Comparison of ENCODE assay signal across 13 cellular contexts in the genomic region with DNA sequence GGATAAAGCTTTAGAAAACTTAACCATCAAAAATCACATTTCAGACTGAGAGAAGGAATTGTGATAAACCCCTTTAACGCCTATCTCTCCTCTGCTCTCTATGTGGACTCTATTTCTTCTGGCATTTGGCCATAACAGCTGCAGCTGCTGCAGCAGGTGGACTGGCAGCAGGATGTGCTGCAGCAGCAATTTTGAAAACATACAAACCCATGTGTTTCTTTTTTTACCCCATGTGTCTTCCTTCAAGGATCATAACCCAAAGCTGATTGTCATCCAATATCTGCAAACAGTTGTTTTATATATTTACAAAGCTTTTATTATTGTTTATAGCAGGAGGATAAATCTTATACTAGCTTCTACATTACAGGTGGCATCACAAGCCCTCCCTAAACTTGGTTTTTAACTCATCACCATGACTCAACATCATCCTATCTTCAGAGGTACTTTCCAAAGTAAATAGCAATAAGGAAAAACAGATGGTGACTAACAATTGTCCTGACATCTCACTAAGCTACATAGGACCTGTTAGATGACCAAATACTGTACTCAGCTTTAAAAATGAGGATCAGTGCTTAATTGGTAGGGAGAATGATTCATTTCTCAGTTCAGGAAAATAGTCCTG. TPM values are rescaled to one million over a fixed set of nuclear protein-coding genes. Genes with fewer than 3 reads are reported as not detected.
DNase-seq lines count a peak whose midpoint lies in the region; ATAC-seq, FAIRE-seq and TF ChIP-seq lines count a peak whose summit lies in the region.
"Had no signal": no experiment of that assay in that cellular context is flagged by ENCODE, and none has a peak within 500 bp of the region (broad histone marks: within the 10 kb centered on the region; RNA-seq: fewer than 3 reads in every experiment).

No MANE protein-coding gene starts in this region.

- no peak for TF ChIP-seq RAD21 in IMR-90 (IDR thresholded peaks at IDR 0.05; ENCODE audit: low read length)

- no peak overlapping the region for H2AK5ac ChIP-seq in IMR-90 (ENCODE audit: low read depth, low read length)

- no peak overlapping the region for H3K23ac ChIP-seq in IMR-90 (ENCODE audit: low read depth, low read length)

- no peaks in the 10 kb centered on the region for H3K4me1 Mint-ChIP-seq in natural killer cell treated with Interleukin-12 subunit alpha and Interleukin-12 subunit beta and Interleukin-15 and Interleukin-18, amount 100 ng/mL, for 72 hours (ENCODE audit: low read depth in 2 of 2)

- H3K9me3 ChIP-seq in IMR-90 (ENCODE audit: control insufficient read depth, insufficient read depth, low read length), result no peaks in the 10 kb centered on the region

- no peak overlapping the region for H3K4ac ChIP-seq in IMR-90 (ENCODE audit: low read depth, low read length)

- no peaks in the 10 kb centered on the region for H3K79me1 ChIP-seq in IMR-90 (ENCODE audit: low read depth in 1 of 2, low read length in 2 of 2)

- no peaks in the 10 kb centered on the region for H3K9me3 Mint-ChIP-seq in natural killer cell treated with Interleukin-12 subunit alpha and Interleukin-12 subunit beta and Interleukin-15 and Interleukin-18, amount 100 ng/mL, for 72 hours
- H3K9me3 Mint-ChIP-seq: dendritic cell treated with granulocyte-macrophage colony-stimulating factor and Interleukin-4, amounts not matched to agents 40 ng/mL and 50 ng/mL, for 4 days had no signal

- DNase-seq in DMS53 (lab: John Stamatoyannopoulos, UW) (peak; percentile 85), IMR-90 (peak; percentile 73), RPMI8226 (peak; percentile 90), kidney tubule cell (ENCODE audit: low spot score) (peak; percentile 82), retina (no peak), GM19239 (ENCODE audit: insufficient read length, low spot score) (no peak)
- DNase-seq in natural killer cell treated with Interleukin-12 subunit alpha and Interleukin-12 subunit beta and Interleukin-15 and Interleukin-18, amount 100 ng/mL, for 72 hours (ENCODE audit: low spot score), result no peak
- DNase-seq: stimulated activated CD8-positive, alpha-beta memory T cell treated with anti-CD3 and anti-CD28 coated beads, Interleukin-4, amount 100 ng/mL, for 48 hours had no signal

- no peak overlapping the region for H2AK9ac ChIP-seq in IMR-90 (replicated peaks; ENCODE audit: low read depth, low read length, poor library complexity)

- no peak overlapping the region for H2AFZ ChIP-seq in IMR-90 (replicated peaks; ENCODE audit: low read length, poor library complexity)
- H2AFZ ChIP-seq: hepatocyte had no signal

- no peak overlapping the region for H3K9ac ChIP-seq in IMR-90 (ENCODE audit: low read depth, low read length)

- H3K27me3 ChIP-seq in IMR-90 (ENCODE audit: control insufficient read depth, insufficient read depth, low read length), result peaks cover 4% of the 10 kb centered on the region; the same call in 1 of the 2 replicates

- intact Hi-C loops in IMR-90 (cut with micrococcal nuclease), result no loop called here

- H3K4me1 ChIP-seq in IMR-90 (ENCODE audit: control insufficient read depth, insufficient read depth, low read length), result no peaks in the 10 kb centered on the region

- H3K9me1 ChIP-seq in IMR-90 (ENCODE audit: insufficient read depth, low read length), result peaks cover 7% of the 10 kb centered on the region; the same call in 1 of the 2 replicates

- no peaks in the 10 kb centered on the region for H3K36me3 ChIP-seq in IMR-90 (ENCODE audit: control insufficient read depth, insufficient read depth, low read length)

- H4K20me1 ChIP-seq in IMR-90 (ENCODE audit: insufficient read depth, low read length), result no peaks in the 10 kb centered on the region

- no peak overlapping the region for H2BK5ac ChIP-seq in IMR-90 (ENCODE audit: low read depth, low read length, poor library complexity, severe bottlenecking)

- H2BK20ac ChIP-seq in IMR-90 (ENCODE audit: low read depth, low read length), result no peak overlapping the region

- no peak overlapping the region for H2BK120ac ChIP-seq in IMR-90 (ENCODE audit: low read depth, low read length)

- no peak overlapping the region for H3K4me2 ChIP-seq in IMR-90 (ENCODE audit: low read depth, low read length)
- H3K4me2 ChIP-seq: hepatocyte had no signal

- H3K27ac ChIP-seq in IMR-90 (ENCODE audit: insufficient read depth, low read length), result no peak overlapping the region
- H3K27ac ChIP-seq: hepatocyte, skin epidermis had no signal

- H3K4me3 ChIP-seq in IMR-90 (ENCODE audit: insufficient read depth, low read depth, low read length), result no peak overlapping the region
- H3K4me3 ChIP-seq: hepatocyte, skin epidermis had no signal

- H3K27me3 Mint-ChIP-seq in natural killer cell treated with Interleukin-12 subunit alpha and Interleukin-12 subunit beta and Interleukin-15 and Interleukin-18, amount 100 ng/mL, for 72 hours, result peaks cover 21 to 34% of the 10 kb centered on the region in 2 donors

- H2BK15ac ChIP-seq in IMR-90 (ENCODE audit: low read depth, low read length), result no peak overlapping the region

- H3K56ac ChIP-seq in IMR-90 (ENCODE audit: extremely low read depth, insufficient read depth, low read length), result no peak overlapping the region

- no peak overlapping the region for H4K8ac ChIP-seq in IMR-90 (ENCODE audit: low read depth in 2 of 2, low read length in 2 of 2)

- H3K4me3 Mint-ChIP-seq in natural killer cell treated with Interleukin-12 subunit alpha and Interleukin-12 subunit beta and Interleukin-15 and Interleukin-18, amount 100 ng/mL, for 72 hours, result no peak overlapping the region
- H3K4me3 Mint-ChIP-seq: dendritic cell treated with granulocyte-macrophage colony-stimulating factor and Interleukin-4, amounts not matched to agents 40 ng/mL and 50 ng/mL, for 4 days had no signal

- no peak for ATAC-seq in IMR-90 (ENCODE audit: low read depth)
- no peak for ATAC-seq in esophagus mucosa
- ATAC-seq in natural killer cell treated with Interleukin-12 subunit alpha and Interleukin-12 subunit beta and Interleukin-15 and Interleukin-18, amount 100 ng/mL, for 72 hours, result no peak

- in situ Hi-C loops in IMR-90 (cut with MboI; ENCODE audit: low sequenced_read_pairs), result no loop called here

- no TSS peak for BruUV-seq in IMR-90 (replicated peaks; lab: Mats Ljungman, UMichigan)

- dilution Hi-C loops in IMR-90 (cut with HindIII; ENCODE audit: low sequenced_read_pairs, unreplicated experiment), result no loop called here

- 11% methylated on average over 1 of the region's 1 CpG; no CpG with 5 or more reads in 1 of the 2 experiments for WGBS in IMR-90 (ENCODE audit: extremely low coverage in 2 of 2, insufficient read length in 1 of 2), 2 experiments

- TF ChIP-seq CTCF in IMR-90 (conservative IDR thresholded peaks at IDR 0.05; ENCODE audit: low read depth, low read length), result no peak

- CTCF ChIA-PET in IMR-90 (lab: Yijun Ruan, JAX), result interaction anchor here (1.2 kb wide), 1 partner anchor 337 kb away, joined by 3 read pairs; no protein-coding TSS in a partner anchor

- POLR2A ChIA-PET in IMR-90 (lab: Charles Lee; ENCODE audit: unreplicated experiment), result no interaction called here

- H4K91ac ChIP-seq in IMR-90 (ENCODE audit: insufficient read depth, low read depth, low read length), result no peak overlapping the region

- H3K14ac ChIP-seq in IMR-90 (replicated peaks; ENCODE audit: low read depth, low read length), result no peak overlapping the region

- no peak for FAIRE-seq in GM19239 (lab: Jason Lieb, UNC)

- no peak overlapping the region for H4K5ac ChIP-seq in IMR-90 (ENCODE audit: low read depth, low read length)

- no peak overlapping the region for H3K27ac Mint-ChIP-seq in natural killer cell treated with Interleukin-12 subunit alpha and Interleukin-12 subunit beta and Interleukin-15 and Interleukin-18, amount 100 ng/mL, for 72 hours
- H3K27ac Mint-ChIP-seq: dendritic cell treated with granulocyte-macrophage colony-stimulating factor and Interleukin-4, amounts not matched to agents 40 ng/mL and 50 ng/mL, for 4 days had no signal

- no peak for TF ChIP-seq POLR2A in IMR-90 (IDR thresholded peaks at IDR 0.05; ENCODE audit: low read depth, low read length)

- H3K18ac ChIP-seq in IMR-90 (ENCODE audit: low read depth, low read length), result no peak overlapping the region

- H3K36me3 Mint-ChIP-seq in natural killer cell treated with Interleukin-12 subunit alpha and Interleukin-12 subunit beta and Interleukin-15 and Interleukin-18, amount 100 ng/mL, for 72 hours, result no peaks in the 10 kb centered on the region

RNA-seq across cellular contexts. Expression of a gene that starts 14.5 kb away (rescaled TPM):
- total RNA-seq in IMR-90 (2012; rRNA removed) (not detected in 2 replicates), esophagus mucosa (not detected)
- not detected in 2 replicates for polyA plus RNA-seq in IMR-90 (2012; rRNA removed)
- polyA plus RNA-seq in IMR-90 (2012; cell fraction: cytosol; rRNA removed), result not detected in 2 replicates
- not detected in 2 replicates for polyA plus RNA-seq in IMR-90 (2012; cell fraction: nucleus; rRNA removed; ENCODE audit: low replicate concordance)
- not detected for total RNA-seq in natural killer cell treated with Interleukin-12 subunit alpha and Interleukin-12 subunit beta and Interleukin-15 and Interleukin-18, amount 100 ng/mL, for 72 hours
- total RNA-seq: hepatocyte, mucosa of gallbladder had no signal
- polyA plus RNA-seq: hepatocyte had no signal

RNA-seq across cellular contexts. Expression of a gene that starts 20.3 kb away (rescaled TPM):
- not detected in 2 replicates for total RNA-seq in IMR-90 (2012; rRNA removed)
- polyA plus RNA-seq in IMR-90 (2012; rRNA removed), result not detected in 2 replicates
- not detected in 2 replicates for polyA plus RNA-seq in IMR-90 (2012; cell fraction: cytosol; rRNA removed)
- not detected in 2 replicates for polyA plus RNA-seq in IMR-90 (2012; cell fraction: nucleus; rRNA removed; ENCODE audit: low replicate concordance)
- not detected for total RNA-seq in esophagus mucosa
- total RNA-seq in natural killer cell treated with Interleukin-12 subunit alpha and Interleukin-12 subunit beta and Interleukin-15 and Interleukin-18, amount 100 ng/mL, for 72 hours, result not detected
- total RNA-seq: hepatocyte, mucosa of gallbladder had no signal
- polyA plus RNA-seq: hepatocyte had no signal

RNA-seq across cellular contexts. Expression of a gene that starts 22.3 kb away (rescaled TPM):
- total RNA-seq in IMR-90 (2012; rRNA removed) (not detected in 2 replicates), esophagus mucosa (not detected)
- not detected in 2 replicates for polyA plus RNA-seq in IMR-90 (2012; rRNA removed)
- not detected in 2 replicates for polyA plus RNA-seq in IMR-90 (2012; cell fraction: cytosol; rRNA removed)
- not detected in 2 replicates for polyA plus RNA-seq in IMR-90 (2012; cell fraction: nucleus; rRNA removed; ENCODE audit: low replicate concordance)
- not detected for total RNA-seq in natural killer cell treated with Interleukin-12 subunit alpha and Interleukin-12 subunit beta and Interleukin-15 and Interleukin-18, amount 100 ng/mL, for 72 hours
- total RNA-seq: hepatocyte, mucosa of gallbladder had no signal
- polyA plus RNA-seq: hepatocyte had no signal

RNA-seq across cellular contexts. Expression of a gene that starts 25.8 kb away (rescaled TPM):
- total RNA-seq in IMR-90 (2012; rRNA removed) (not detected in 2 replicates), esophagus mucosa (not detected)
- not detected in 2 replicates for polyA plus RNA-seq in IMR-90 (2012; rRNA removed)
- polyA plus RNA-seq in IMR-90 (2012; cell fraction: cytosol; rRNA removed), result not detected in 2 replicates
- not detected in 2 replicates for polyA plus RNA-seq in IMR-90 (2012; cell fraction: nucleus; rRNA removed; ENCODE audit: low replicate concordance)
- total RNA-seq in natural killer cell treated with Interleukin-12 subunit alpha and Interleukin-12 subunit beta and Interleukin-15 and Interleukin-18, amount 100 ng/mL, for 72 hours, result not detected
- total RNA-seq: hepatocyte, mucosa of gallbladder had no signal
- polyA plus RNA-seq: hepatocyte had no signal

RNA-seq across cellular contexts. Expression of a gene that starts 27.2 kb away (rescaled TPM):
- total RNA-seq in IMR-90 (2012; rRNA removed) (not detected in 2 replicates), esophagus mucosa (not detected)
- polyA plus RNA-seq in IMR-90 (2012; rRNA removed), result not detected in 2 replicates
- polyA plus RNA-seq in IMR-90 (2012; cell fraction: cytosol; rRNA removed), result 0.07 TPM in 1 of 2 replicates, not detected in the other
- polyA plus RNA-seq in IMR-90 (2012; cell fraction: nucleus; rRNA removed; ENCODE audit: low replicate concordance), result not detected in 2 replicates
- not detected for total RNA-seq in natural killer cell treated with Interleukin-12 subunit alpha and Interleukin-12 subunit beta and Interleukin-15 and Interleukin-18, amount 100 ng/mL, for 72 hours
- total RNA-seq: hepatocyte, mucosa of gallbladder had no signal
- polyA plus RNA-seq: hepatocyte had no signal

Comparison
In these comparisons a context has a peak if more than half of its experiments do, and no peak if none do; other contexts are left out.
1. DNase-seq: peak in DMS53 (single experiment), IMR-90 (single experiment), RPMI8226 (single experiment) and kidney tubule cell (single experiment); none in retina (single experiment), GM19239 (single experiment) and natural killer cell treated with Interleukin-12 subunit alpha and Interleukin-12 subunit beta and Interleukin-15 and Interleukin-18, amount 100 ng/mL, for 72 hours (single experiment).